11 cellular contexts compared by ENCODE assay signal in the genomic region with DNA sequence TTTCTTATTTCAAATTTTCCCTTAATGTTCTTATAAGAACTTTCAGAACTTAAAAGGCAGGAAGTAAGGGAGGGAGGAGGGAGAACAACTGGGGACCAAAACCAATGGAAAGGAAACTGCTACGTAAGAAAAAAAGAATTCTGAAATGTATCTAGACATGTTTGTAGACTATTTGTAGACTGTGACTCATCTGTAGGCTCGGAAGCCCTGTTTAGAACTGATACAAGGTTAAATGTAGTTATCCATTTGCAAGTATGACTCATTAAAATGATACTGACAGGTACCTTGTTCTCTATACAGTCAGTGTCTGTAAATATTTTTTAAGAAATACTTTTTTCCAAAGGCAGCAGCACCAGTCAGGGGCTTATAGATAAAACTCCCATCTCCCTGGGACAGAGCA.
DNase-seq lines count a peak whose midpoint lies in the region; ATAC-seq, FAIRE-seq and TF ChIP-seq lines count a peak whose summit lies in the region.
"Had no signal": no experiment of that assay in that cellular context is flagged by ENCODE, and none has a peak within 500 bp of the region (broad histone marks: within the 10 kb centered on the region; RNA-seq: fewer than 3 reads in every experiment).

No MANE protein-coding gene starts in this region.

- no peaks in the 10 kb centered on the region for H3K27me3 Mint-ChIP-seq in activated T-helper 2 cell treated with anti-CD3 and anti-CD28 coated beads, Interferon-gamma antibody, Interleukin-2, Interleukin-4, amounts not matched to agents 10 μg/mL and 5 μg/mL and 100 μg/mL, durations not matched to agents 14 hours and 24 hours and 36 hours (ENCODE audit: low read depth)

- no peaks in the 10 kb centered on the region for H3K27me3 ChIP-seq in left ventricle myocardium inferior (ENCODE audit: low read depth)
- H3K27me3 ChIP-seq: neutrophil had no signal

- peaks cover 13% of the 10 kb centered on the region for H3K9me3 ChIP-seq in left ventricle myocardium inferior (replicated peaks)
- H3K9me3 ChIP-seq: neutrophil had no signal

- no peak for DNase-seq in left ventricle myocardium superior
- DNase-seq in left ventricle myocardium inferior: no peak
- DNase-seq in SW480 (ENCODE audit: low spot score): peak; percentile 35
- DNase-seq in urothelium cell line (ENCODE audit: low spot score): peak; percentile 53
- DNase-seq in activated T-helper 2 cell treated with anti-CD3 and anti-CD28 coated beads, Interferon-gamma antibody, Interleukin-2, Interleukin-4, amounts not matched to agents 10 μg/mL and 5 μg/mL and 100 μg/mL, durations not matched to agents 14 hours and 24 hours and 36 hours (ENCODE audit: low spot score): no peak
- no peak for DNase-seq in NCI-H510A treated with DMSO at 0.1 percent for 48 hours (lab: John Stamatoyannopoulos, UW)
- DNase-seq in OCI-M2 (lab: John Stamatoyannopoulos, UW; ENCODE audit: unreplicated experiment): no peak
- DNase-seq: NCI-H1694 had no signal

- H3K27ac ChIP-seq in left ventricle myocardium inferior (replicated peaks): no peak overlapping the region
- H3K27ac ChIP-seq: neutrophil had no signal

- no peak overlapping the region for H3K4me3 Mint-ChIP-seq in activated T-helper 2 cell treated with anti-CD3 and anti-CD28 coated beads, Interferon-gamma antibody, Interleukin-2, Interleukin-4, amounts not matched to agents 10 μg/mL and 5 μg/mL and 100 μg/mL, durations not matched to agents 14 hours and 24 hours and 36 hours (ENCODE audit: low read depth)
- H3K4me3 Mint-ChIP-seq: activated naive CD8-positive, alpha-beta T cell had no signal

- intact Hi-C loops in left ventricle myocardium superior (cut with micrococcal nuclease) (no loop called here), left ventricle myocardium inferior (cut with micrococcal nuclease) (no loop called here)
- intact Hi-C loops in activated T-helper 2 cell treated with anti-CD3 and anti-CD28 coated beads, Interferon-gamma antibody, Interleukin-2, Interleukin-4, amounts not matched to agents 10 μg/mL and 5 μg/mL and 100 μg/mL, durations not matched to agents 14 hours and 24 hours and 36 hours (cut with micrococcal nuclease): no loop called here

- TF ChIP-seq CTCF in left ventricle myocardium inferior (IDR thresholded peaks at IDR 0.05; ENCODE audit: borderline replicate concordance): no peak

- ATAC-seq in left ventricle myocardium superior (peak; percentile 38), HG03066 (IDR thresholded peaks at IDR 0.05; ENCODE audit: low read depth, unreplicated experiment) (peak; percentile 97)

- no peaks in the 10 kb centered on the region for H3K4me1 ChIP-seq in left ventricle myocardium inferior

- H3K9me3 Mint-ChIP-seq in activated T-helper 2 cell treated with anti-CD3 and anti-CD28 coated beads, Interferon-gamma antibody, Interleukin-2, Interleukin-4, amounts not matched to agents 10 μg/mL and 5 μg/mL and 100 μg/mL, durations not matched to agents 14 hours and 24 hours and 36 hours: no peaks in the 10 kb centered on the region

- no peak overlapping the region for H3K27ac Mint-ChIP-seq in activated T-helper 2 cell treated with anti-CD3 and anti-CD28 coated beads, Interferon-gamma antibody, Interleukin-2, Interleukin-4, amounts not matched to agents 10 μg/mL and 5 μg/mL and 100 μg/mL, durations not matched to agents 14 hours and 24 hours and 36 hours
- H3K27ac Mint-ChIP-seq: activated naive CD8-positive, alpha-beta T cell had no signal

- H3K36me3 Mint-ChIP-seq in activated T-helper 2 cell treated with anti-CD3 and anti-CD28 coated beads, Interferon-gamma antibody, Interleukin-2, Interleukin-4, amounts not matched to agents 10 μg/mL and 5 μg/mL and 100 μg/mL, durations not matched to agents 14 hours and 24 hours and 36 hours (ENCODE audit: low read depth): no peaks in the 10 kb centered on the region
- H3K36me3 Mint-ChIP-seq: activated naive CD8-positive, alpha-beta T cell had no signal

- H3K4me1 Mint-ChIP-seq in activated T-helper 2 cell treated with anti-CD3 and anti-CD28 coated beads, Interferon-gamma antibody, Interleukin-2, Interleukin-4, amounts not matched to agents 10 μg/mL and 5 μg/mL and 100 μg/mL, durations not matched to agents 14 hours and 24 hours and 36 hours (ENCODE audit: low read depth): no peaks in the 10 kb centered on the region

- H3K4me3 ChIP-seq in left ventricle myocardium inferior: no peak overlapping the region

- FAIRE-seq in urothelium cell line (lab: Jason Lieb, UNC): no peak

- H3K36me3 ChIP-seq in left ventricle myocardium inferior: no peaks in the 10 kb centered on the region
- H3K36me3 ChIP-seq: neutrophil had no signal

Comparison
In these comparisons a context has a peak if more than half of its experiments do, and no peak if none do; other contexts are left out.
1. DNase-seq: peak in SW480 (single experiment) and urothelium cell line (single experiment); none in left ventricle myocardium superior (single experiment), left ventricle myocardium inferior (single experiment), activated T-helper 2 cell treated with anti-CD3 and anti-CD28 coated beads, Interferon-gamma antibody, Interleukin-2, Interleukin-4, amounts not matched to agents 10 μg/mL and 5 μg/mL and 100 μg/mL, durations not matched to agents 14 hours and 24 hours and 36 hours (single experiment), NCI-H510A treated with DMSO at 0.1 percent for 48 hours (single experiment) and OCI-M2 (single experiment).